Comparison of ENCODE assay signal across 8 cellular contexts in the genomic region with DNA sequence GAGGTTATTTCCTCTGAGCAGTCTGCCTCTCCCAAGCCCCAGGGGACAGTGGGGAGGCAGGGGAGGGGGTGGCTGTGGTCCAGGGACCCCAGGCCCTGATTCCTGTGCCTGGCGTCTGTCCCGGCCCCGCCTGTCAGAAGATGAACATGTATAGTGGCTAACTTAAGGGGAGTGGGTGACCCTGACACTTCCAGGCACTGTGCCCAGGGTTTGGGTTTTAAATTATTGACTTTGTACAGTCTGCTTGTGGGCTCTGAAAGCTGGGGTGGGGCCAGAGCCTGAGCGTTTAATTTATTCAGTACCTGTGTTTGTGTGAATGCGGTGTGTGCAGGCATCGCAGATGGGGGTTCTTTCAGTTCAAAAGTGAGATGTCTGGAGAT. TPM values are rescaled to one million over a fixed set of nuclear protein-coding genes. Genes with fewer than 3 reads are reported as not detected.
DNase-seq lines count a peak whose midpoint lies in the region; TF ChIP-seq lines count a peak whose summit lies in the region.

No MANE protein-coding gene starts in this region.

- H3K4me3 ChIP-seq in GM12865 (ENCODE audit: low read depth, low read length) (peak overlapping the region; percentile 92), fibroblast of villous mesenchyme (ENCODE audit: low read depth, low read length) (peak overlapping the region; percentile 81), sigmoid colon (peak overlapping the region; percentile 5 to 96 (median 78))

- H3K27me3 Mint-ChIP-seq in activated CD4-positive, alpha-beta memory T cell treated with anti-CD3 and anti-CD28 coated beads for 36 hours = no peaks in the 10 kb centered on the region

- POLR2A ChIA-PET in activated CD4-positive, alpha-beta memory T cell treated with anti-CD3 and anti-CD28 coated beads for 36 hours (lab: Charles Lee) = interaction anchor here (1.6 to 4.7 kb wide), 2 partner anchors 26 to 53 kb away, joined by 5 to 58 read pairs; no protein-coding TSS in a partner anchor

- no peak for TF ChIP-seq POLR2A in sigmoid colon (IDR thresholded peaks at IDR 0.05)

- TF ChIP-seq CTCF in GM12865 (IDR thresholded peaks at IDR 0.05; ENCODE audit: insufficient read depth, low read depth, low read length, missing control alignments) (no peak), fibroblast of villous mesenchyme (IDR thresholded peaks at IDR 0.05; ENCODE audit: insufficient read depth, low read depth, low read length) (no peak), sigmoid colon (IDR thresholded peaks at IDR 0.05) (no peak)

- peak overlapping the region; percentile 82 for H3K4me3 Mint-ChIP-seq in activated CD4-positive, alpha-beta memory T cell treated with anti-CD3 and anti-CD28 coated beads for 36 hours

- H3K27ac ChIP-seq in sigmoid colon = peak overlapping the region; percentile 89 to 99 (median 96)

- in situ Hi-C loops in G401 (cut with HindIII; ENCODE audit: low sequenced_read_pairs) = no loop called here

- H3K36me3 Mint-ChIP-seq in activated CD4-positive, alpha-beta memory T cell treated with anti-CD3 and anti-CD28 coated beads for 36 hours = peaks cover 37% of the 10 kb centered on the region

- no peak for TF ChIP-seq EP300 in sigmoid colon (IDR thresholded peaks at IDR 0.05)

- 27 to 51% methylated on average over 6 of the region's 6 CpGs for WGBS in sigmoid colon, 2 donors

- H3K27me3 ChIP-seq in sigmoid colon = no peaks in the 10 kb centered on the region

- H3K27ac Mint-ChIP-seq in activated CD4-positive, alpha-beta memory T cell treated with anti-CD3 and anti-CD28 coated beads for 36 hours = peak overlapping the region; percentile 93

- H3K4me1 Mint-ChIP-seq in activated CD4-positive, alpha-beta memory T cell treated with anti-CD3 and anti-CD28 coated beads for 36 hours (ENCODE audit: low read depth) = peaks cover 36% of the 10 kb centered on the region

- intact Hi-C loops in activated CD4-positive, alpha-beta memory T cell treated with anti-CD3 and anti-CD28 coated beads for 36 hours (cut with micrococcal nuclease) = loop anchor here (2.0 to 5.0 kb wide), 3 partner anchors 13 to 229 kb away; a partner anchor contains a TSS
- intact Hi-C loops in sigmoid colon (cut with DNase I) = loop anchor here (5.0 to 10.0 kb wide), 3 partner anchors 111 to 221 kb away; a partner anchor contains a TSS

- H3K4me1 ChIP-seq in sigmoid colon = peaks cover 0 to 76% (median 58%) of the 10 kb centered on the region in 4 donors

- H3K36me3 ChIP-seq in sigmoid colon = peaks cover 11 to 24% (median 16%) of the 10 kb centered on the region in 4 donors

- H3K9me3 Mint-ChIP-seq in activated CD4-positive, alpha-beta memory T cell treated with anti-CD3 and anti-CD28 coated beads for 36 hours = no peaks in the 10 kb centered on the region

- H3K9me3 ChIP-seq in sigmoid colon = no peaks in the 10 kb centered on the region

- CTCF ChIA-PET in activated CD4-positive, alpha-beta memory T cell treated with anti-CD3 and anti-CD28 coated beads for 36 hours (lab: Charles Lee) = interaction anchor here (1.6 to 2.0 kb wide), 2 partner anchors 33 to 67 kb away, joined by 7 to 9 read pairs; no protein-coding TSS in a partner anchor

- DNase-seq in GM12865 (ENCODE audit: low read depth) = no peak
- no peak for DNase-seq in activated CD4-positive, alpha-beta memory T cell treated with anti-CD3 and anti-CD28 coated beads for 36 hours
- no peak for DNase-seq in fibroblast of villous mesenchyme (ENCODE audit: low read depth)
- peak; percentile 64 for DNase-seq in sigmoid colon
- no peak for DNase-seq in NCI-H1694 (lab: John Stamatoyannopoulos, UW)
- no peak for DNase-seq in G401 (ENCODE audit: low spot score)
- DNase-seq in epidermal melanocyte (ENCODE audit: insufficient read length, low spot score) = no peak
- DNase-seq in cerebellar nuclear complex (lab: John Stamatoyannopoulos, UW) = no peak

RNA-seq across cellular contexts. Expression of a gene that starts 3.1 kb away (rescaled TPM):
- 100 to 1,000 TPM; 222 to 231 TPM for total RNA-seq in activated CD4-positive, alpha-beta memory T cell treated with anti-CD3 and anti-CD28 coated beads for 36 hours
- 27.7 and 32.0 TPM in 2 replicates for total RNA-seq in fibroblast of villous mesenchyme
- 10 to 100 TPM; 26.3 to 50.0 (median 41.8) TPM for total RNA-seq in sigmoid colon
- polyA plus RNA-seq in sigmoid colon = 100 to 1,000 TPM in 1 of 3 donors, 10 to 100 TPM in 2; 34.8 to 126 (median 60.1) TPM
- total RNA-seq in G401 (2014; rRNA removed; shearing (Covaris generic)) = 106 and 157 TPM in 2 replicates

RNA-seq across cellular contexts. Expression of a gene that starts 45.2 kb away (rescaled TPM):
- 10 to 100 TPM; 29.8 to 30.7 TPM for total RNA-seq in activated CD4-positive, alpha-beta memory T cell treated with anti-CD3 and anti-CD28 coated beads for 36 hours
- 53.1 and 58.9 TPM in 2 replicates for total RNA-seq in fibroblast of villous mesenchyme
- total RNA-seq in sigmoid colon = 10 to 100 TPM; 15.5 to 26.5 (median 23.1) TPM
- polyA plus RNA-seq in sigmoid colon = 10 to 100 TPM in 2 of 3 donors, 1 to 10 TPM in 1; 9.2 to 97.7 (median 11.4) TPM
- 85.5 and 121 TPM in 2 replicates for total RNA-seq in G401 (2014; rRNA removed; shearing (Covaris generic))

RNA-seq across cellular contexts. Expression of a gene that starts 45.4 kb away (rescaled TPM):
- total RNA-seq in activated CD4-positive, alpha-beta memory T cell treated with anti-CD3 and anti-CD28 coated beads for 36 hours = 10 to 100 TPM; 12.4 to 13.8 TPM
- total RNA-seq in fibroblast of villous mesenchyme (17.1 and 20.3 TPM in 2 replicates), sigmoid colon (10 to 100 TPM; 11.4 to 23.9 (median 15.4) TPM)
- polyA plus RNA-seq in sigmoid colon = 10 to 100 TPM in 1 of 3 donors, 1 to 10 TPM in 2; 1.8 to 15.9 (median 2.1) TPM
- 23.8 and 24.1 TPM in 2 replicates for total RNA-seq in G401 (2014; rRNA removed; shearing (Covaris generic))

RNA-seq across cellular contexts. Expression of a gene that starts 48.9 kb away (rescaled TPM):
- 1 to 10 TPM in 1 of 2 experiments, under 1 TPM in 1; 0.73 to 1.1 TPM for total RNA-seq in activated CD4-positive, alpha-beta memory T cell treated with anti-CD3 and anti-CD28 coated beads for 36 hours
- under 0.01 TPM in 1 of 2 replicates, not detected in the other for total RNA-seq in fibroblast of villous mesenchyme
- not detected for total RNA-seq in sigmoid colon
- polyA plus RNA-seq in sigmoid colon = 1 to 10 TPM in 1 of 3 donors, not detected in 2; 1.6 TPM
- not detected in 2 replicates for total RNA-seq in G401 (2014; rRNA removed; shearing (Covaris generic))
